In genomic region chr10:108319434-108320222, GRCh38 we compare ENCODE assay signal across 19 cellular contexts.
DNase-seq lines count a peak whose midpoint lies in the region; ATAC-seq, FAIRE-seq and TF ChIP-seq lines count a peak whose summit lies in the region.
"Had no signal": no experiment of that assay in that cellular context is flagged by ENCODE, and none has a peak within 500 bp of the region (broad histone marks: within the 10 kb centered on the region; RNA-seq: fewer than 3 reads in every experiment).

No MANE protein-coding gene starts in this region.

- H3K36me3 Mint-ChIP-seq in activated CD4-positive, alpha-beta T cell treated with anti-CD3 and anti-CD28 coated beads for 36 hours (ENCODE audit: low read depth), result no peaks in the 10 kb centered on the region
- H3K36me3 Mint-ChIP-seq: CD4-positive, CD25-positive, alpha-beta regulatory T cell; CD8-positive, alpha-beta T cell had no signal

- TF ChIP-seq CTCF in hepatocyte (IDR thresholded peaks at IDR 0.05; ENCODE audit: poor library complexity), result no peak
- TF ChIP-seq CTCF in right atrium auricular region (IDR thresholded peaks at IDR 0.05), result no peak

- no peak overlapping the region for H3K4me3 Mint-ChIP-seq in activated CD4-positive, alpha-beta T cell treated with anti-CD3 and anti-CD28 coated beads for 36 hours
- H3K4me3 Mint-ChIP-seq: B cell; CD4-positive, CD25-positive, alpha-beta regulatory T cell; CD8-positive, alpha-beta T cell; HFFc6 had no signal

- no peaks in the 10 kb centered on the region for H4K20me1 ChIP-seq in hepatocyte (ENCODE audit: insufficient read depth, poor library complexity, severe bottlenecking)
- H4K20me1 ChIP-seq: BLaER1 had no signal

- no peaks in the 10 kb centered on the region for H3K79me2 ChIP-seq in hepatocyte

- 86% methylated on average over 6 of the region's 6 CpGs for WGBS in hepatocyte (ENCODE audit: low lambda C conversion rate, missing lambda C conversion rate)
- WGBS in small intestine, 3 donors, result 27 to 65% (median 42%) methylated on average over 6 of the region's 6 CpGs

- no peaks in the 10 kb centered on the region for H3K27me3 ChIP-seq in hepatocyte
- H3K27me3 ChIP-seq in small intestine (ENCODE audit: control insufficient read depth in 2 of 2, insufficient read depth in 2 of 2, low read length in 2 of 2), result no peaks in the 10 kb centered on the region
- no peaks in the 10 kb centered on the region for H3K27me3 ChIP-seq in right atrium auricular region
- H3K27me3 ChIP-seq: BLaER1 had no signal

- H3K9me3 ChIP-seq in hepatocyte (ENCODE audit: low read depth) (no peaks in the 10 kb centered on the region), small intestine (ENCODE audit: control insufficient read depth, low read depth) (no peaks in the 10 kb centered on the region), right atrium auricular region (no peaks in the 10 kb centered on the region)
- H3K9me3 ChIP-seq: BLaER1, Caco-2, HAP-1 had no signal

- H3K4me2 ChIP-seq in hepatocyte, result no peak overlapping the region
- H3K4me2 ChIP-seq: BLaER1 had no signal

- H3K4me1 Mint-ChIP-seq in activated CD4-positive, alpha-beta T cell treated with anti-CD3 and anti-CD28 coated beads for 36 hours, result no peaks in the 10 kb centered on the region
- H3K4me1 Mint-ChIP-seq: B cell; CD4-positive, CD25-positive, alpha-beta regulatory T cell had no signal

- CTCF ChIA-PET in activated CD4-positive, alpha-beta T cell treated with anti-CD3 and anti-CD28 coated beads for 36 hours (lab: Charles Lee), result no interaction called here

- intact Hi-C loops in activated CD4-positive, alpha-beta T cell treated with anti-CD3 and anti-CD28 coated beads for 36 hours (cut with DNase I, micrococcal nuclease), result no loop called here

- H3K27ac Mint-ChIP-seq in activated CD4-positive, alpha-beta T cell treated with anti-CD3 and anti-CD28 coated beads for 36 hours, result no peak overlapping the region
- H3K27ac Mint-ChIP-seq: B cell; CD4-positive, CD25-positive, alpha-beta regulatory T cell; CD8-positive, alpha-beta T cell; HFFc6 had no signal

- no peak overlapping the region for H3K27ac ChIP-seq in hepatocyte
- H3K27ac ChIP-seq in small intestine (ENCODE audit: low read depth in 1 of 2, low read length in 1 of 2), result no peak overlapping the region
- no peak overlapping the region for H3K27ac ChIP-seq in right atrium auricular region
- H3K27ac ChIP-seq: BLaER1, C4-2B had no signal

- H3K4me1 ChIP-seq in hepatocyte (ENCODE audit: insufficient read depth) (no peaks in the 10 kb centered on the region), small intestine (ENCODE audit: control insufficient read depth in 2 of 2, insufficient read depth in 1 of 2, low read depth in 1 of 2, low read length in 1 of 2) (no peaks in the 10 kb centered on the region), right atrium auricular region (no peaks in the 10 kb centered on the region)
- H3K4me1 ChIP-seq: BLaER1, Caco-2, HAP-1 had no signal

- no peak for ATAC-seq in activated CD4-positive, alpha-beta T cell treated with anti-CD3 and anti-CD28 coated beads for 36 hours
- ATAC-seq: CD8-positive, alpha-beta T cell had no signal

- no peaks in the 10 kb centered on the region for H3K27me3 Mint-ChIP-seq in activated CD4-positive, alpha-beta T cell treated with anti-CD3 and anti-CD28 coated beads for 36 hours
- H3K27me3 Mint-ChIP-seq: B cell; CD4-positive, CD25-positive, alpha-beta regulatory T cell had no signal

- H3K36me3 ChIP-seq in hepatocyte (replicated peaks; ENCODE audit: insufficient read depth, low read depth) (no peaks in the 10 kb centered on the region), small intestine (ENCODE audit: control insufficient read depth in 2 of 2, insufficient read depth in 2 of 2, low read length in 2 of 2) (no peaks in the 10 kb centered on the region), right atrium auricular region (no peaks in the 10 kb centered on the region)
- H3K36me3 ChIP-seq: BLaER1, HAP-1 had no signal

- POLR2A ChIA-PET in activated CD4-positive, alpha-beta T cell treated with anti-CD3 and anti-CD28 coated beads for 36 hours (lab: Charles Lee), result no interaction called here

- DNase-seq in NCI-H69 (lab: John Stamatoyannopoulos, UW) (peak; percentile 15), hepatocyte (ENCODE audit: low spot score) (peak; percentile 7), small intestine (peak; percentile 3), right atrium auricular region (ENCODE audit: low spot score) (no peak), NCI-H1105 treated with DMSO at 0.1 percent for 48 hours (lab: John Stamatoyannopoulos, UW) (no peak)
- DNase-seq in activated CD4-positive, alpha-beta T cell treated with anti-CD3 and anti-CD28 coated beads for 36 hours, result no peak
- DNase-seq: Caco-2; CD4-positive, CD25-positive, alpha-beta regulatory T cell; CD8-positive, alpha-beta T cell; DMS153; DND-41; GOT3; HFFc6 had no signal

- peaks cover 3% of the 10 kb centered on the region for H3K9me3 Mint-ChIP-seq in activated CD4-positive, alpha-beta T cell treated with anti-CD3 and anti-CD28 coated beads for 36 hours (ENCODE audit: low read depth)
- H3K9me3 Mint-ChIP-seq: HFFc6 had no signal

- no peak overlapping the region for H2AFZ ChIP-seq in hepatocyte

- H3K9me2 ChIP-seq in hepatocyte (replicated peaks; ENCODE audit: insufficient read depth), result no peaks in the 10 kb centered on the region

- FAIRE-seq in small intestine (lab: Jason Lieb, UNC), result no peak
- FAIRE-seq: GM12892, H54 had no signal

- no peak overlapping the region for H3K4me3 ChIP-seq in hepatocyte
- no peak overlapping the region for H3K4me3 ChIP-seq in small intestine (ENCODE audit: low read depth in 1 of 2, low read length in 2 of 2)
- no peak overlapping the region for H3K4me3 ChIP-seq in right atrium auricular region
- H3K4me3 ChIP-seq: BLaER1, HAP-1 had no signal

Comparison
In these comparisons a context has a peak if more than half of its experiments do, and no peak if none do; other contexts are left out.
1. DNase-seq: peak in NCI-H69 (single experiment), hepatocyte (single experiment) and small intestine (single experiment); none in right atrium auricular region (single experiment), activated CD4-positive, alpha-beta T cell treated with anti-CD3 and anti-CD28 coated beads for 36 hours (single experiment) and NCI-H1105 treated with DMSO at 0.1 percent for 48 hours (single experiment).